Comparison of ENCODE assay signal across 1 cellular context in the genomic region with DNA sequence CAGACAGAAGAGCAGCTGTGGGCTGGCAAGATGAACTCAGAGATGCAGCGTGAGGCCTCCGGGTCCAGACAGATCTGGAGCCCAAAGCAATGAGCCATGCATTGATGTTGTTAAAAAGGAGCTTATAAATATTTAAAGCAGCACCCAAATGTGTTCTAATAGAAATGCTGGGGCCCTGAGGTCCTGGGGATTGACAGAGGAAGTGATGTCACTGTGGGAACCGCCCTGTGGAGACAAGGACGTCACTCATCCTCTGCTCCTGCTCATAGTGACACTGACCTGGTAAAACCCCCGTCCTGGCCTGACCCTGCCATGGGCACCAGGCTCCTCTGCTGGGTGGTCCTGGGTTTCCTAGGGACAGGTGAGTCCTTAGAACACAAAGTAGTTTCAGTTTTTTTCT.
TF ChIP-seq lines count a peak whose summit lies in the region.

No MANE protein-coding gene starts in this region.

TF ChIP-seq in K562, 482 proteins besides CTCF, POLR2A, EP300 and RAD21 (continued from another document):
- TF ChIP-seq, protein P1, sequence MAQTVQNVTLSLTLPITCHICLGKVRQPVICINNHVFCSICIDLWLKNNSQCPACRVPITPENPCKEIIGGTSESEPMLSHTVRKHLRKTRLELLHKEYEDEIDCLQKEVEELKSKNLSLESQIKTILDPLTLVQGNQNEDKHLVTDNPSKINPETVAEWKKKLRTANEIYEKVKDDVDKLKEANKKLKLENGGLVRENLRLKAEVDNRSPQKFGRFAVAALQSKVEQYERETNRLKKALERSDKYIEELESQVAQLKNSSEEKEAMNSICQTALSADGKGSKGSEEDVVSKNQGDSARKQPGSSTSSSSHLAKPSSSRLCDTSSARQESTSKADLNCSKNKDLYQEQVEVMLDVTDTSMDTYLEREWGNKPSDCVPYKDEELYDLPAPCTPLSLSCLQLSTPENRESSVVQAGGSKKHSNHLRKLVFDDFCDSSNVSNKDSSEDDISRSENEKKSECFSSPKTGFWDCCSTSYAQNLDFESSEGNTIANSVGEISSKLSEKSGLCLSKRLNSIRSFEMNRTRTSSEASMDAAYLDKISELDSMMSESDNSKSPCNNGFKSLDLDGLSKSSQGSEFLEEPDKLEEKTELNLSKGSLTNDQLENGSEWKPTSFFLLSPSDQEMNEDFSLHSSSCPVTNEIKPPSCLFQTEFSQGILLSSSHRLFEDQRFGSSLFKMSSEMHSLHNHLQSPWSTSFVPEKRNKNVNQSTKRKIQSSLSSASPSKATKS (CRISPR knock-in tag; IDR thresholded peaks at IDR 0.05), result no peak
- TF ChIP-seq SMAD2 (IDR thresholded peaks at IDR 0.05; ENCODE audit: low read depth, low read length) (no peak), GABPA (tag; conservative IDR thresholded peaks at IDR 0.05; ENCODE audit: low read depth) (peak; percentile 46), ZBTB8A (IDR thresholded peaks at IDR 0.05; ENCODE audit: partially characterized antibody) (no peak), PKNOX1 (IDR thresholded peaks at IDR 0.05) (peak; percentile 40), SIRT6 (IDR thresholded peaks at IDR 0.05; ENCODE audit: low read depth, low read length) (no peak)
- TF ChIP-seq, protein P2, sequence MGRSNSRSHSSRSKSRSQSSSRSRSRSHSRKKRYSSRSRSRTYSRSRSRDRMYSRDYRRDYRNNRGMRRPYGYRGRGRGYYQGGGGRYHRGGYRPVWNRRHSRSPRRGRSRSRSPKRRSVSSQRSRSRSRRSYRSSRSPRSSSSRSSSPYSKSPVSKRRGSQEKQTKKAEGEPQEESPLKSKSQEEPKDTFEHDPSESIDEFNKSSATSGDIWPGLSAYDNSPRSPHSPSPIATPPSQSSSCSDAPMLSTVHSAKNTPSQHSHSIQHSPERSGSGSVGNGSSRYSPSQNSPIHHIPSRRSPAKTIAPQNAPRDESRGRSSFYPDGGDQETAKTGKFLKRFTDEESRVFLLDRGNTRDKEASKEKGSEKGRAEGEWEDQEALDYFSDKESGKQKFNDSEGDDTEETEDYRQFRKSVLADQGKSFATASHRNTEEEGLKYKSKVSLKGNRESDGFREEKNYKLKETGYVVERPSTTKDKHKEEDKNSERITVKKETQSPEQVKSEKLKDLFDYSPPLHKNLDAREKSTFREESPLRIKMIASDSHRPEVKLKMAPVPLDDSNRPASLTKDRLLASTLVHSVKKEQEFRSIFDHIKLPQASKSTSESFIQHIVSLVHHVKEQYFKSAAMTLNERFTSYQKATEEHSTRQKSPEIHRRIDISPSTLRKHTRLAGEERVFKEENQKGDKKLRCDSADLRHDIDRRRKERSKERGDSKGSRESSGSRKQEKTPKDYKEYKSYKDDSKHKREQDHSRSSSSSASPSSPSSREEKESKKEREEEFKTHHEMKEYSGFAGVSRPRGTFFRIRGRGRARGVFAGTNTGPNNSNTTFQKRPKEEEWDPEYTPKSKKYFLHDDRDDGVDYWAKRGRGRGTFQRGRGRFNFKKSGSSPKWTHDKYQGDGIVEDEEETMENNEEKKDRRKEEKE (IDR thresholded peaks at IDR 0.05; ENCODE audit: borderline replicate concordance in 1 of 2, control insufficient read depth in 1 of 2, low read depth in 2 of 2, low read length in 1 of 2), result no peak
